In the genomic region with DNA sequence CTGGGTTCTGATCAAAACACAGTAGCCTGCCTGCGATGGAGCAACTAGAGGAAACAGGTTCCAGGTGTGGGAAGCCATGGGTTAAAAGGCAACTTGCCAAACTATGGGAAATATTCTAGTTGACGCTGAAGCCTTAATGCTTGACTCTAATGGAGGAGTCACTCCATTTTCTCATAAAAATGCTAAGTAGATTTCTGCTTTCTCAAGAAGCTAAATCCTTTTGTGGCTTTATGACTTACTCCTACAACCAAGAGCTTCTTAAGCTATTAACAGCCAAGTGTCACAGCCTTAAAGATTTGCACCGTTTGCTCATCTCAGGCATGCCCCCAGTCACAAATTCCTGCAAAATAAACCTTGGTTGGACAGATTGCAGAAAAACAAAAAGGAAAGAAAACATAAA, we compare ENCODE assay signal across 21 cellular contexts. TPM values are rescaled to one million over a fixed set of nuclear protein-coding genes. Genes with fewer than 3 reads are reported as not detected.
DNase-seq lines count a peak whose midpoint lies in the region; ATAC-seq, FAIRE-seq and TF ChIP-seq lines count a peak whose summit lies in the region.
"Had no signal": no experiment of that assay in that cellular context is flagged by ENCODE, and none has a peak within 500 bp of the region (broad histone marks: within the 10 kb centered on the region; RNA-seq: fewer than 3 reads in every experiment).

No MANE protein-coding gene starts in this region.

- H3K27ac ChIP-seq in HepG2 (ENCODE audit: extremely low read length, insufficient read depth, low read length), result no peak overlapping the region
- H3K27ac ChIP-seq: epithelial cell of prostate, gastrocnemius medialis, GM23248, left lung, ovary, sigmoid colon, thoracic aorta had no signal

- no peak for TF ChIP-seq RAD21 in HepG2 (CRISPR knock-in tag; IDR thresholded peaks at IDR 0.05)

- H3K9me3 Mint-ChIP-seq in activated naive CD4-positive, alpha-beta T cell treated with anti-CD3 and anti-CD28 coated beads, Interleukin-2, amount 50 U/mL, for 24 hours, result peaks cover 4% of the 10 kb centered on the region
- no peaks in the 10 kb centered on the region for H3K9me3 Mint-ChIP-seq in activated naive CD8-positive, alpha-beta T cell treated with anti-CD3 and anti-CD28 coated beads, Interleukin-2, amount 50 U/mL, for 24 hours
- peaks cover 3 to 7% of the 10 kb centered on the region in 2 donors for H3K9me3 Mint-ChIP-seq in stimulated activated naive B cell treated with anti-CD40 and anti-IgM and Interleukin-4, amounts not matched to agents 10 μg/mL and 1 μg/mL and 100 μg/mL, for 72 hours

- in situ Hi-C loops in HepG2 (cut with HindIII; ENCODE audit: extremely low pct_ligation_motif_present, low pct_unique_long_range_greater_than_20kb), result no loop called here

- H3K4me1 Mint-ChIP-seq in activated naive CD4-positive, alpha-beta T cell treated with anti-CD3 and anti-CD28 coated beads, Interleukin-2, amount 50 U/mL, for 24 hours, result peaks cover 93% of the 10 kb centered on the region
- H3K4me1 Mint-ChIP-seq in activated naive CD8-positive, alpha-beta T cell treated with anti-CD3 and anti-CD28 coated beads, Interleukin-2, amount 50 U/mL, for 24 hours, result peaks cover 93% of the 10 kb centered on the region
- peaks cover 51 to 81% of the 10 kb centered on the region in 2 donors for H3K4me1 Mint-ChIP-seq in stimulated activated naive B cell treated with anti-CD40 and anti-IgM and Interleukin-4, amounts not matched to agents 10 μg/mL and 1 μg/mL and 100 μg/mL, for 72 hours

- no TSS peak for BruUV-seq in HepG2 (replicated peaks; lab: Mats Ljungman, UMichigan)

- TF ChIP-seq POLR2A in HepG2 (IDR thresholded peaks at IDR 0.05; ENCODE audit: insufficient read depth in 1 of 2, low read depth in 2 of 2, low read length in 2 of 2), result no peak

- peak overlapping the region; percentile 87 for H3K27ac Mint-ChIP-seq in activated naive CD4-positive, alpha-beta T cell treated with anti-CD3 and anti-CD28 coated beads, Interleukin-2, amount 50 U/mL, for 24 hours
- peak overlapping the region; percentile 93 for H3K27ac Mint-ChIP-seq in activated naive CD8-positive, alpha-beta T cell treated with anti-CD3 and anti-CD28 coated beads, Interleukin-2, amount 50 U/mL, for 24 hours
- peak overlapping the region; percentile 59 for H3K27ac Mint-ChIP-seq in stimulated activated naive B cell treated with anti-CD40 and anti-IgM and Interleukin-4, amounts not matched to agents 10 μg/mL and 1 μg/mL and 100 μg/mL, for 72 hours

- peaks cover 0 to under 1% of the 10 kb centered on the region in 2 experiments; a peak in 1 of 5 replicates for H3K27me3 ChIP-seq in HepG2 (ENCODE audit: control insufficient read depth in 1 of 2, insufficient read depth in 2 of 2, low read length in 2 of 2)
- H3K27me3 ChIP-seq: gastrocnemius medialis, left lung, ovary, sigmoid colon had no signal

- H3K36me3 Mint-ChIP-seq in activated naive CD4-positive, alpha-beta T cell treated with anti-CD3 and anti-CD28 coated beads, Interleukin-2, amount 50 U/mL, for 24 hours, result peaks cover 9% of the 10 kb centered on the region
- H3K36me3 Mint-ChIP-seq in activated naive CD8-positive, alpha-beta T cell treated with anti-CD3 and anti-CD28 coated beads, Interleukin-2, amount 50 U/mL, for 24 hours (ENCODE audit: low read depth), result peaks cover 30% of the 10 kb centered on the region
- peaks cover 23 to 45% of the 10 kb centered on the region in 2 donors for H3K36me3 Mint-ChIP-seq in stimulated activated naive B cell treated with anti-CD40 and anti-IgM and Interleukin-4, amounts not matched to agents 10 μg/mL and 1 μg/mL and 100 μg/mL, for 72 hours

- no peak for FAIRE-seq in HepG2 (lab: Jason Lieb, UNC)

- POLR2A ChIA-PET in HepG2 (lab: Yijun Ruan, JAX), result no interaction called here

- no peaks in the 10 kb centered on the region for H3K79me2 ChIP-seq in HepG2 (ENCODE audit: insufficient read depth, low read length)

- H3K27me3 Mint-ChIP-seq in activated naive CD4-positive, alpha-beta T cell treated with anti-CD3 and anti-CD28 coated beads, Interleukin-2, amount 50 U/mL, for 24 hours, result no peaks in the 10 kb centered on the region
- no peaks in the 10 kb centered on the region for H3K27me3 Mint-ChIP-seq in activated naive CD8-positive, alpha-beta T cell treated with anti-CD3 and anti-CD28 coated beads, Interleukin-2, amount 50 U/mL, for 24 hours
- H3K27me3 Mint-ChIP-seq in stimulated activated naive B cell treated with anti-CD40 and anti-IgM and Interleukin-4, amounts not matched to agents 10 μg/mL and 1 μg/mL and 100 μg/mL, for 72 hours, result no peaks in the 10 kb centered on the region

- no peaks in the 10 kb centered on the region for H4K20me1 ChIP-seq in HepG2 (ENCODE audit: insufficient read depth, low read length)

- TF ChIP-seq EP300 in HepG2 (IDR thresholded peaks at IDR 0.05; ENCODE audit: low read depth in 2 of 2, low read length in 2 of 2) (no peak), HepG2 (CRISPR knock-in tag; IDR thresholded peaks at IDR 0.05; ENCODE audit: borderline replicate concordance) (no peak)

- H3K4me3 ChIP-seq in HepG2 (replicated peaks in 1 of 3; ENCODE audit: insufficient read depth in 1 of 3, low read depth in 2 of 3, low read length in 3 of 3), result no peak overlapping the region
- H3K4me3 ChIP-seq: gastrocnemius medialis, GM23248, left lung, ovary, sigmoid colon, thoracic aorta had no signal

- no peaks in the 10 kb centered on the region for H3K4me1 ChIP-seq in HepG2 (ENCODE audit: insufficient read depth, low read length)

- no peak overlapping the region for H2AFZ ChIP-seq in HepG2 (ENCODE audit: low read length)
- H2AFZ ChIP-seq: GM23248 had no signal

- H3K4me3 Mint-ChIP-seq in activated naive CD4-positive, alpha-beta T cell treated with anti-CD3 and anti-CD28 coated beads, Interleukin-2, amount 50 U/mL, for 24 hours, result no peak overlapping the region
- H3K4me3 Mint-ChIP-seq in activated naive CD8-positive, alpha-beta T cell treated with anti-CD3 and anti-CD28 coated beads, Interleukin-2, amount 50 U/mL, for 24 hours, result no peak overlapping the region
- H3K4me3 Mint-ChIP-seq in stimulated activated naive B cell treated with anti-CD40 and anti-IgM and Interleukin-4, amounts not matched to agents 10 μg/mL and 1 μg/mL and 100 μg/mL, for 72 hours, result no peak overlapping the region

- 11% methylated on average over 3 of the region's 3 CpGs for WGBS in HepG2 (ENCODE audit: low lambda C conversion rate)

- no peak overlapping the region for H3K9ac ChIP-seq in HepG2 (ENCODE audit: insufficient read depth, low read depth, low read length)
- H3K9ac ChIP-seq: GM23248 had no signal

- DNase-seq in activated naive CD4-positive, alpha-beta T cell treated with Interleukin-2 at 50 U/mL for 16 hours, result no peak
- peak; percentile 64 for DNase-seq in MV-4-11 (lab: John Stamatoyannopoulos, UW)
- no peak for DNase-seq in activated naive CD8-positive, alpha-beta T cell treated with anti-CD3 and anti-CD28 coated beads, Interleukin-2, amount 50 U/mL, for 24 hours
- DNase-seq in stimulated activated naive B cell treated with anti-CD40 and anti-IgM and Interleukin-4, amounts not matched to agents 10 μg/mL and 1 μg/mL and 100 μg/mL, for 72 hours, result no peak
- DNase-seq in HepG2 (ENCODE audit: low spot score), result no peak
- DNase-seq: activated CD4-positive, alpha-beta T cell treated with anti-CD3 and anti-CD28 coated beads for 48 hours; AML-193; gastrocnemius medialis; GM23248; left lung; NCI-H2081; NCI-H526; ovary; SIG-M5; sigmoid colon; T-helper 9 cell had no signal

- no peak for TF ChIP-seq CTCF in HepG2 (CRISPR knock-in tag; IDR thresholded peaks at IDR 0.05)

- no peaks in the 10 kb centered on the region for H3K9me3 ChIP-seq in HepG2 (ENCODE audit: low read length)
- H3K9me3 ChIP-seq: gastrocnemius medialis, left lung, ovary, sigmoid colon, thoracic aorta had no signal

- CTCF ChIA-PET in HepG2 (lab: Yijun Ruan, JAX; ENCODE audit: low intra/inter-chr PET ratio, low total read pairs), result no interaction called here

- ATAC-seq in activated naive CD8-positive, alpha-beta T cell treated with anti-CD3 and anti-CD28 coated beads, Interleukin-2, amount 50 U/mL, for 24 hours, result no peak
- ATAC-seq in stimulated activated naive B cell treated with anti-CD40 and anti-IgM and Interleukin-4, amounts not matched to agents 10 μg/mL and 1 μg/mL and 100 μg/mL, for 72 hours (replicated peaks), result no peak
- no peak for ATAC-seq in esophagus mucosa
- ATAC-seq in HepG2, result no peak
- ATAC-seq in GM19452 (IDR thresholded peaks at IDR 0.05; ENCODE audit: unreplicated experiment), result no peak
- ATAC-seq: gastrocnemius medialis, left lung had no signal

- H3K36me3 ChIP-seq in HepG2 (replicated peaks in 1 of 2; ENCODE audit: control insufficient read depth in 1 of 2, insufficient read depth in 2 of 2, low read length in 2 of 2), result no peaks in the 10 kb centered on the region
- H3K36me3 ChIP-seq: gastrocnemius medialis, left lung, ovary, sigmoid colon, thoracic aorta had no signal

- no peak overlapping the region for H3K4me2 ChIP-seq in HepG2 (ENCODE audit: low read depth, low read length)

- intact Hi-C loops in HepG2 (cut with micrococcal nuclease; ENCODE audit: unreplicated experiment), result no loop called here

RNA-seq across cellular contexts. Expression of a gene that starts 25.2 kb away (rescaled TPM):
- total RNA-seq in esophagus mucosa, result 6.8 TPM
- 0.11 and 0.36 TPM in 2 replicates for total RNA-seq in HepG2 (2016; rRNA removed; fragmentation: Illumina TruSeq; extraction: Trizol)
- total RNA-seq in HepG2 (2016; cell fraction: cytosol; rRNA removed; fragmentation: Illumina TruSeq; extraction: Trizol; ENCODE audit: low read depth), result not detected in 2 replicates
- 0.55 and 0.63 TPM in 2 replicates for total RNA-seq in HepG2 (2016; cell fraction: insoluble cytoplasmic fraction; rRNA removed; fragmentation: Illumina TruSeq; extraction: Trizol)
- 0.77 TPM in 1 of 2 replicates, not detected in the other for total RNA-seq in HepG2 (2016; cell fraction: membrane; rRNA removed; fragmentation: Illumina TruSeq; extraction: Trizol)
- 0.44 and 1.2 TPM in 2 replicates for total RNA-seq in HepG2 (2016; cell fraction: nucleus; rRNA removed; fragmentation: Illumina TruSeq; extraction: Trizol)
- polyA plus RNA-seq in HepG2 (2011; rRNA removed), result 0.04 and 0.05 TPM in 2 replicates
- polyA plus RNA-seq in HepG2 (2011; cell fraction: cytosol; rRNA removed), result 0.03 and 0.08 TPM in 2 replicates
- polyA plus RNA-seq in HepG2 (2011; cell fraction: nucleus; rRNA removed), result 1.3 and 2.2 TPM in 2 replicates
- polyA plus RNA-seq in HepG2 (2012), result 0.04 TPM in 1 of 2 replicates, not detected in the other
- polyA plus RNA-seq in HepG2 (2016; cell fraction: cytosol; fragmentation: Illumina TruSeq; extraction: Trizol; ENCODE audit: low read depth), result 0.16 TPM in 1 of 2 replicates, not detected in the other
- polyA plus RNA-seq in HepG2 (2016; cell fraction: insoluble cytoplasmic fraction; fragmentation: Illumina TruSeq; extraction: Trizol; ENCODE audit: low read depth), result 0.09 and 0.17 TPM in 2 replicates
- polyA plus RNA-seq in HepG2 (2016; cell fraction: membrane; fragmentation: Illumina TruSeq; extraction: Trizol; ENCODE audit: low read depth), result not detected in 2 replicates
- polyA plus RNA-seq in HepG2 (2016; cell fraction: nucleus; fragmentation: Illumina TruSeq; extraction: Trizol; ENCODE audit: insufficient read depth, low read depth), result 0.07 and 0.21 TPM in 2 replicates
- 0.52 and 22.4 TPM in 2 replicates for polyA minus RNA-seq in HepG2 (2011; rRNA and poly(A)+ RNA removed; ENCODE audit: low replicate concordance)
- polyA minus RNA-seq in HepG2 (2011; cell fraction: cytosol; rRNA and poly(A)+ RNA removed), result not detected in 2 replicates
- 1.2 and 1.3 TPM in 2 replicates for polyA minus RNA-seq in HepG2 (2011; cell fraction: nucleus; rRNA and poly(A)+ RNA removed)
